ENCODE assay signal across 17 cellular contexts in genomic region chr14:24418492-24418873, GRCh38. TPM values are rescaled to one million over a fixed set of nuclear protein-coding genes. Genes with fewer than 3 reads are reported as not detected.
A peak's percentile ranks its signal among the peaks of the same experiment; 100 is the strongest.
DNase-seq lines count a peak whose midpoint lies in the region; ATAC-seq, FAIRE-seq and TF ChIP-seq lines count a peak whose summit lies in the region.
"Had no signal": no experiment of that assay in that cellular context is flagged by ENCODE, and none has a peak within 500 bp of the region (broad histone marks: within the 10 kb centered on the region; RNA-seq: fewer than 3 reads in every experiment).

No MANE protein-coding gene starts in this region.

- H3K4me1 Mint-ChIP-seq in MCF 10A (ENCODE audit: insufficient read depth, unreplicated experiment), result peaks cover 11% of the 10 kb centered on the region
- no peaks in the 10 kb centered on the region for H3K4me1 Mint-ChIP-seq in activated naive CD4-positive, alpha-beta T cell treated with anti-CD3 and anti-CD28 coated beads, Interleukin-2, amount 10 ng/mL, durations not matched to agents 7 days and 5 days
- H3K4me1 Mint-ChIP-seq in progenitor cell of endocrine pancreas (ENCODE audit: low read depth), result no peaks in the 10 kb centered on the region

- H3K9me3 Mint-ChIP-seq in MCF 10A (ENCODE audit: unreplicated experiment) (no peaks in the 10 kb centered on the region), progenitor cell of endocrine pancreas (ENCODE audit: low read depth) (no peaks in the 10 kb centered on the region)
- H3K9me3 Mint-ChIP-seq in activated naive CD4-positive, alpha-beta T cell treated with anti-CD3 and anti-CD28 coated beads, Interleukin-2, amount 10 ng/mL, durations not matched to agents 7 days and 5 days, result no peaks in the 10 kb centered on the region
- H3K9me3 Mint-ChIP-seq: activated T-cell treated with anti-CD3 and anti-CD28 coated beads, Interleukin-2, amount 50 U/mL, for 4 hours had no signal

- H3K4me1 ChIP-seq in keratinocyte (ENCODE audit: control insufficient read depth, extremely low read depth, insufficient read depth, low read length) (peaks cover 17% of the 10 kb centered on the region), pancreas (peaks cover 10 to 16% (median 13%) of the 10 kb centered on the region in 3 donors)
- H3K4me1 ChIP-seq: psoas muscle had no signal

- no peak for TF ChIP-seq CTCF in MCF 10A (IDR thresholded peaks at IDR 0.05; ENCODE audit: unreplicated experiment)
- TF ChIP-seq CTCF in keratinocyte (optimal IDR thresholded peaks at IDR 0.05 in 1 of 3, IDR thresholded peaks at IDR 0.05 in 1 of 3, conservative IDR thresholded peaks at IDR 0.05 in 1 of 3; ENCODE audit: extremely low read depth in 1 of 3, insufficient read depth in 2 of 3, low read length in 3 of 3), result no peak
- no peak for TF ChIP-seq CTCF in pancreas (IDR thresholded peaks at IDR 0.05)
- no peak for TF ChIP-seq CTCF in progenitor cell of endocrine pancreas (IDR thresholded peaks at IDR 0.05; ENCODE audit: unreplicated experiment)

- H3K27me3 Mint-ChIP-seq in MCF 10A (ENCODE audit: insufficient read depth, unreplicated experiment) (no peaks in the 10 kb centered on the region), progenitor cell of endocrine pancreas (peaks cover 14% of the 10 kb centered on the region)
- H3K27me3 Mint-ChIP-seq in activated naive CD4-positive, alpha-beta T cell treated with anti-CD3 and anti-CD28 coated beads, Interleukin-2, amount 10 ng/mL, durations not matched to agents 7 days and 5 days, result peaks cover 44% of the 10 kb centered on the region

- H3K4me3 Mint-ChIP-seq in MCF 10A (ENCODE audit: unreplicated experiment) (no peak overlapping the region), progenitor cell of endocrine pancreas (ENCODE audit: low read depth) (no peak overlapping the region)
- no peak overlapping the region for H3K4me3 Mint-ChIP-seq in activated naive CD4-positive, alpha-beta T cell treated with anti-CD3 and anti-CD28 coated beads, Interleukin-2, amount 10 ng/mL, durations not matched to agents 7 days and 5 days
- H3K4me3 Mint-ChIP-seq: activated T-cell treated with anti-CD3 and anti-CD28 coated beads, Interleukin-2, amount 50 U/mL, for 4 hours had no signal

- no peaks in the 10 kb centered on the region for H3K79me2 ChIP-seq in keratinocyte (ENCODE audit: control insufficient read depth, insufficient read depth, low read length)

- peak overlapping the region; percentile 71 for H3K4me2 ChIP-seq in keratinocyte (ENCODE audit: control insufficient read depth, extremely low read depth, insufficient read depth, low read depth, low read length)

- no peaks in the 10 kb centered on the region for H3K36me3 ChIP-seq in keratinocyte (ENCODE audit: control insufficient read depth in 2 of 2, extremely low read depth in 1 of 2, insufficient read depth in 2 of 2, low read length in 2 of 2)
- no peaks in the 10 kb centered on the region for H3K36me3 ChIP-seq in pancreas
- H3K36me3 ChIP-seq: BE2C had no signal

- POLR2A ChIA-PET in MCF 10A (lab: Yijun Ruan, JAX), result interaction anchor here (0.7 to 1.8 kb wide), 4 partner anchors 8 to 39 kb away, joined by 3 to 9 read pairs (median 4); partner anchors contain the start of gene KHNYN

- no peaks in the 10 kb centered on the region for H4K20me1 ChIP-seq in keratinocyte (ENCODE audit: control insufficient read depth, extremely low read depth, insufficient read depth, low read length)

- dilution Hi-C loops in keratinocyte (cut with MboI; ENCODE audit: extremely low pct_ligation_motif_present, low sequenced_read_pairs), result no loop called here

- no peak overlapping the region for H3K9ac ChIP-seq in keratinocyte (ENCODE audit: control insufficient read depth, extremely low read depth, insufficient read depth, low read length)

- H3K9me1 ChIP-seq in keratinocyte (ENCODE audit: control insufficient read depth, extremely low read depth, insufficient read depth, low read length), result peaks cover 2% of the 10 kb centered on the region

- WGBS in pancreas, 2 donors, result 8 to 11% methylated on average over 6 of the region's 6 CpGs

- intact Hi-C loops in MCF 10A (cut with micrococcal nuclease), result no loop called here
- intact Hi-C loops in pancreas (cut with DNase I), result no loop called here

- H3K36me3 Mint-ChIP-seq in MCF 10A (ENCODE audit: insufficient read depth, unreplicated experiment) (no peaks in the 10 kb centered on the region), progenitor cell of endocrine pancreas (ENCODE audit: insufficient read depth) (peaks cover 10% of the 10 kb centered on the region)
- no peaks in the 10 kb centered on the region for H3K36me3 Mint-ChIP-seq in activated naive CD4-positive, alpha-beta T cell treated with anti-CD3 and anti-CD28 coated beads, Interleukin-2, amount 10 ng/mL, durations not matched to agents 7 days and 5 days

- peak; percentile 69 for DNase-seq in HPDE6-E6E7 (ENCODE audit: extremely low spot score)
- peak; percentile 74 for DNase-seq in MCF 10A (ENCODE audit: unreplicated experiment)
- peak; percentile 81 for DNase-seq in keratinocyte (ENCODE audit: low read depth, low spot score)
- peak; percentile 77 to 94 (median 92) for DNase-seq in pancreas
- no peak for DNase-seq in Ammon's horn (ENCODE audit: low spot score)
- DNase-seq in stimulated activated CD4-positive, alpha-beta T cell treated with anti-CD3 and anti-CD28 coated beads, Interleukin-1b, Interleukin-23, amount 100 ng/mL, for 48 hours, result no peak
- DNase-seq in activated naive CD4-positive, alpha-beta T cell treated with anti-CD3 and anti-CD28 coated beads, Interleukin-2, amount 10 ng/mL, durations not matched to agents 7 days and 5 days, result no peak
- DNase-seq in progenitor cell of endocrine pancreas (ENCODE audit: low spot score, unreplicated experiment), result no peak
- DNase-seq: activated CD4-positive, alpha-beta T cell treated with anti-CD3 and anti-CD28 coated beads, Interleukin-2, amount 50 U/mL, for 1 hour; activated T-cell treated with anti-CD3 and anti-CD28 coated beads, Interleukin-2, amount 50 U/mL, for 4 hours; BE2C; cerebellar nuclear complex; Karpas-422; NCI-H446; psoas muscle had no signal

- peak; percentile 95 to 97 (median 96) for ATAC-seq in pancreas
- ATAC-seq: activated T-cell treated with anti-CD3 and anti-CD28 coated beads, Interleukin-2, amount 50 U/mL, for 4 hours had no signal

- CTCF ChIA-PET in MCF 10A (lab: Yijun Ruan, JAX), result interaction anchor here (0.6 to 7.7 kb wide), 12 partner anchors 10 to 1260 kb away, joined by 3 to 82 read pairs (median 6); no protein-coding TSS in a partner anchor
- CTCF ChIA-PET in activated naive CD4-positive, alpha-beta T cell treated with anti-CD3 and anti-CD28 coated beads, Interleukin-2, amount 10 ng/mL, durations not matched to agents 7 days and 5 days (lab: Charles Lee), result interaction anchor here (1.8 to 2.2 kb wide), 2 partner anchors 13 to 86 kb away, joined by 7 to 15 read pairs; partner anchors contain the start of gene KHNYN

- peak overlapping the region; percentile 25 for H3K27ac ChIP-seq in keratinocyte (ENCODE audit: control insufficient read depth, insufficient read depth, low read length)
- H3K27ac ChIP-seq in pancreas, result peak overlapping the region; percentile 37 to 90 (median 64)
- H3K27ac ChIP-seq: HL-60, psoas muscle had no signal

- H3K4me3 ChIP-seq in keratinocyte (ENCODE audit: control insufficient read depth in 2 of 3, extremely low read depth in 1 of 3, insufficient read depth in 2 of 3, low read depth in 1 of 3, low read length in 3 of 3), result peak overlapping the region in 1 of 3 experiments; percentile 2
- H3K4me3 ChIP-seq in pancreas, result no peak overlapping the region
- H3K4me3 ChIP-seq: psoas muscle had no signal

- H3K27ac Mint-ChIP-seq in MCF 10A (ENCODE audit: low read depth, unreplicated experiment), result peak overlapping the region; percentile 42
- no peak overlapping the region for H3K27ac Mint-ChIP-seq in activated naive CD4-positive, alpha-beta T cell treated with anti-CD3 and anti-CD28 coated beads, Interleukin-2, amount 10 ng/mL, durations not matched to agents 7 days and 5 days
- H3K27ac Mint-ChIP-seq in progenitor cell of endocrine pancreas, result no peak overlapping the region

- no peaks in the 10 kb centered on the region for H3K9me3 ChIP-seq in keratinocyte (ENCODE audit: control insufficient read depth, low read depth, low read length)
- no peaks in the 10 kb centered on the region for H3K9me3 ChIP-seq in pancreas
- H3K9me3 ChIP-seq: BE2C, psoas muscle had no signal

- FAIRE-seq in keratinocyte (lab: Jason Lieb, UNC) (peak; percentile 98), pancreas (lab: Jason Lieb, UNC) (no peak)
- FAIRE-seq: islet of Langerhans had no signal

- peak overlapping the region; percentile 72 for H2AFZ ChIP-seq in keratinocyte (ENCODE audit: control insufficient read depth, low read length)

- BruUV-seq in MCF 10A (replicated peaks; lab: Mats Ljungman, UMichigan), result no TSS peak

- H3K27me3 ChIP-seq in keratinocyte (ENCODE audit: control insufficient read depth, extremely low read depth, insufficient read depth, low read length) (no peaks in the 10 kb centered on the region), pancreas (no peaks in the 10 kb centered on the region)
- H3K27me3 ChIP-seq: BE2C had no signal

RNA-seq across cellular contexts. Expression of gene CBLN3, which starts 11.0 kb away (rescaled TPM):
- total RNA-seq in MCF 10A (2022) (2.4 TPM in 2 replicates), pancreas (1 to 10 TPM in 1 of 6 donors, under 1 TPM in 5; 0.47 to 5.6 (median 0.75) TPM), progenitor cell of endocrine pancreas (1.5 and 1.9 TPM in 2 replicates)
- polyA plus RNA-seq in keratinocyte (1.1 to 1.8 TPM (median 1.6 TPM) in 3 replicates), pancreas (1 to 10 TPM in 1 of 2 donors, under 1 TPM in 1; 0.91 to 1.4 TPM)
- polyA plus RNA-seq in keratinocyte (2011; ENCODE audit: low read depth), result 0.26 TPM
- 0.83 and 1.0 TPM in 2 replicates for polyA plus RNA-seq in keratinocyte (2011; cell fraction: cytosol; rRNA removed)
- polyA plus RNA-seq in keratinocyte (2011; cell fraction: nucleus; rRNA removed), result 7.6 and 8.3 TPM in 2 replicates
- 0.65 and 1.2 TPM in 2 replicates for polyA plus RNA-seq in keratinocyte (2012; ENCODE audit: low replicate concordance)
- 0.26 to 1.6 TPM (median 0.59 TPM) in 3 replicates for polyA minus RNA-seq in keratinocyte
- not detected for polyA minus RNA-seq in keratinocyte (2011; cell fraction: cytosol; rRNA and poly(A)+ RNA removed)
- 0.32 and 1.1 TPM in 2 replicates for polyA minus RNA-seq in keratinocyte (2011; cell fraction: nucleus; rRNA and poly(A)+ RNA removed)

RNA-seq across cellular contexts. Expression of gene KHNYN, which starts 11.3 kb away (rescaled TPM):
- 63.0 TPM in 2 replicates for total RNA-seq in MCF 10A (2022)
- 20.4 to 26.0 TPM (median 25.6 TPM) in 3 replicates for polyA plus RNA-seq in keratinocyte
- polyA plus RNA-seq in keratinocyte (2011; ENCODE audit: low read depth), result 11.0 TPM
- 19.1 and 19.4 TPM in 2 replicates for polyA plus RNA-seq in keratinocyte (2011; cell fraction: cytosol; rRNA removed)
- polyA plus RNA-seq in keratinocyte (2011; cell fraction: nucleus; rRNA removed), result 59.1 and 62.5 TPM in 2 replicates
- polyA plus RNA-seq in keratinocyte (2012; ENCODE audit: low replicate concordance), result 29.5 and 38.1 TPM in 2 replicates
- polyA minus RNA-seq in keratinocyte, result 30.4 to 55.1 TPM (median 36.3 TPM) in 3 replicates
- 18.2 TPM for polyA minus RNA-seq in keratinocyte (2011; cell fraction: cytosol; rRNA and poly(A)+ RNA removed)
- polyA minus RNA-seq in keratinocyte (2011; cell fraction: nucleus; rRNA and poly(A)+ RNA removed), result 30.8 and 40.9 TPM in 2 replicates
- total RNA-seq in pancreas, result 10 to 100 TPM; 25.4 to 42.9 (median 27.9) TPM
- 10 to 100 TPM; 21.8 to 26.9 TPM for polyA plus RNA-seq in pancreas
- 74.3 and 77.4 TPM in 2 replicates for total RNA-seq in progenitor cell of endocrine pancreas

RNA-seq across cellular contexts. Expression of gene NYNRIN, which starts 19.7 kb away (rescaled TPM):
- total RNA-seq in MCF 10A (2022) (not detected in 2 replicates), pancreas (1 to 10 TPM; 2.1 to 9.0 (median 4.3) TPM), progenitor cell of endocrine pancreas (38.3 and 40.0 TPM in 2 replicates)
- polyA plus RNA-seq in keratinocyte (4.9 to 9.0 TPM (median 6.5 TPM) in 3 replicates), pancreas (1 to 10 TPM; 2.7 to 5.6 TPM)
- polyA plus RNA-seq in keratinocyte (2011; ENCODE audit: low read depth), result 1.2 TPM
- polyA plus RNA-seq in keratinocyte (2011; cell fraction: cytosol; rRNA removed), result 3.4 and 4.3 TPM in 2 replicates
- 22.8 and 30.1 TPM in 2 replicates for polyA plus RNA-seq in keratinocyte (2011; cell fraction: nucleus; rRNA removed)
- polyA plus RNA-seq in keratinocyte (2012; ENCODE audit: low replicate concordance), result 4.4 and 6.6 TPM in 2 replicates
- polyA minus RNA-seq in keratinocyte, result 10.8 to 22.1 TPM (median 18.5 TPM) in 3 replicates
- 10.9 TPM for polyA minus RNA-seq in keratinocyte (2011; cell fraction: cytosol; rRNA and poly(A)+ RNA removed)
- 25.7 and 35.4 TPM in 2 replicates for polyA minus RNA-seq in keratinocyte (2011; cell fraction: nucleus; rRNA and poly(A)+ RNA removed)

RNA-seq across cellular contexts. Expression of gene SDR39U1, which starts 24.1 kb away (rescaled TPM):
- total RNA-seq in MCF 10A (2022) (53.2 and 58.7 TPM in 2 replicates), pancreas (10 to 100 TPM; 22.0 to 33.8 (median 28.9) TPM), progenitor cell of endocrine pancreas (68.1 and 68.2 TPM in 2 replicates)
- polyA plus RNA-seq in keratinocyte (25.3 to 31.1 TPM (median 27.4 TPM) in 3 replicates), pancreas (100 to 1,000 TPM in 1 of 2 donors, 10 to 100 TPM in 1; 86.1 to 124 TPM)
- 1.6 TPM for polyA plus RNA-seq in keratinocyte (2011; ENCODE audit: low read depth)
- polyA plus RNA-seq in keratinocyte (2011; cell fraction: cytosol; rRNA removed), result 12.9 and 25.7 TPM in 2 replicates
- 82.1 and 87.4 TPM in 2 replicates for polyA plus RNA-seq in keratinocyte (2011; cell fraction: nucleus; rRNA removed)
- 23.7 and 29.3 TPM in 2 replicates for polyA plus RNA-seq in keratinocyte (2012; ENCODE audit: low replicate concordance)
- polyA minus RNA-seq in keratinocyte, result 7.9 to 14.1 TPM (median 8.1 TPM) in 3 replicates
- 14.2 TPM for polyA minus RNA-seq in keratinocyte (2011; cell fraction: cytosol; rRNA and poly(A)+ RNA removed)
- polyA minus RNA-seq in keratinocyte (2011; cell fraction: nucleus; rRNA and poly(A)+ RNA removed), result 7.8 and 9.8 TPM in 2 replicates

RNA-seq across cellular contexts. Expression of gene NFATC4, which starts 50.5 kb away (rescaled TPM):
- total RNA-seq in MCF 10A (2022) (0.23 and 1.7 TPM in 2 replicates), pancreas (10 to 100 TPM in 3 of 6 donors, 1 to 10 TPM in 3; 3.3 to 27.5 (median 10.5) TPM), progenitor cell of endocrine pancreas (56.6 and 57.6 TPM in 2 replicates)
- polyA plus RNA-seq in keratinocyte (0.69 to 2.2 TPM (median 0.92 TPM) in 3 replicates), pancreas (10 to 100 TPM; 77.0 to 97.9 TPM)
- polyA plus RNA-seq in keratinocyte (2011; ENCODE audit: low read depth), result 0.96 TPM
- 0.48 and 0.50 TPM in 2 replicates for polyA plus RNA-seq in keratinocyte (2011; cell fraction: cytosol; rRNA removed)
- polyA plus RNA-seq in keratinocyte (2011; cell fraction: nucleus; rRNA removed), result 3.6 and 5.0 TPM in 2 replicates
- polyA plus RNA-seq in keratinocyte (2012; ENCODE audit: low replicate concordance), result 1.2 and 1.8 TPM in 2 replicates
- 0.64 to 2.6 TPM (median 2.0 TPM) in 3 replicates for polyA minus RNA-seq in keratinocyte
- 2.7 TPM for polyA minus RNA-seq in keratinocyte (2011; cell fraction: cytosol; rRNA and poly(A)+ RNA removed)
- 1.2 and 1.8 TPM in 2 replicates for polyA minus RNA-seq in keratinocyte (2011; cell fraction: nucleus; rRNA and poly(A)+ RNA removed)

Comparison
In these comparisons a context has a peak if more than half of its experiments do, and no peak if none do; other contexts are left out.
1. DNase-seq: peak in HPDE6-E6E7 (single experiment), MCF 10A (single experiment), keratinocyte (single experiment) and pancreas (6 of 6); none in Ammon's horn (single experiment), stimulated activated CD4-positive, alpha-beta T cell treated with anti-CD3 and anti-CD28 coated beads, Interleukin-1b, Interleukin-23, amount 100 ng/mL, for 48 hours (single experiment), activated naive CD4-positive, alpha-beta T cell treated with anti-CD3 and anti-CD28 coated beads, Interleukin-2, amount 10 ng/mL, durations not matched to agents 7 days and 5 days (single experiment) and progenitor cell of endocrine pancreas (single experiment).